ENCODE assay signal across 3 cellular contexts in genomic region chr17:59547131-59547915, GRCh38.
TF ChIP-seq lines count a peak whose summit lies in the region.

No MANE protein-coding gene starts in this region.

TF ChIP-seq in A549, 52 proteins besides CTCF, POLR2A, EP300 and RAD21:
- no peak for TF ChIP-seq ZNF302 (CRISPR knock-in tag; IDR thresholded peaks at IDR 0.05)

TF ChIP-seq in GM23338, 12 proteins besides CTCF, POLR2A, EP300 and RAD21:
- no peak for TF ChIP-seq STAT1 (IDR thresholded peaks at IDR 0.05; ENCODE audit: unreplicated experiment)
- TF ChIP-seq NANOG (IDR thresholded peaks at IDR 0.05; ENCODE audit: borderline replicate concordance) = no peak
- TF ChIP-seq POLR2AphosphoS5 (IDR thresholded peaks at IDR 0.05; ENCODE audit: low read depth) = no peak
- no peak for TF ChIP-seq CREB1 (CRISPR knock-in tag; IDR thresholded peaks at IDR 0.05; ENCODE audit: low read depth)
- no peak for TF ChIP-seq ZNF331 (CRISPR knock-in tag; IDR thresholded peaks at IDR 0.05; ENCODE audit: low read depth)

TF ChIP-seq in endothelial cell of umbilical vein, 7 proteins besides CTCF, POLR2A, EP300 and RAD21:
- TF ChIP-seq POLR2AphosphoS5 (IDR thresholded peaks at IDR 0.05; ENCODE audit: insufficient read depth, low read depth, low read length) (no peak), MAX (IDR thresholded peaks at IDR 0.05; ENCODE audit: insufficient read depth, insufficient read length) (no peak), MYC (IDR thresholded peaks at IDR 0.05; ENCODE audit: low read depth, low read length) (no peak), FOS (IDR thresholded peaks at IDR 0.05; ENCODE audit: borderline replicate concordance, insufficient read depth, low read length) (no peak), GATA2 (IDR thresholded peaks at IDR 0.05; ENCODE audit: insufficient read depth, insufficient read length, low read depth, low read length) (no peak), JUN (IDR thresholded peaks at IDR 0.05; ENCODE audit: borderline replicate concordance, insufficient read depth, insufficient read length, low read depth) (no peak), EZH2 (IDR thresholded peaks at IDR 0.05; ENCODE audit: borderline replicate concordance, low read depth, low read length, severe bottlenecking) (no peak)
